1 cellular context compared by ENCODE assay signal in the genomic region with DNA sequence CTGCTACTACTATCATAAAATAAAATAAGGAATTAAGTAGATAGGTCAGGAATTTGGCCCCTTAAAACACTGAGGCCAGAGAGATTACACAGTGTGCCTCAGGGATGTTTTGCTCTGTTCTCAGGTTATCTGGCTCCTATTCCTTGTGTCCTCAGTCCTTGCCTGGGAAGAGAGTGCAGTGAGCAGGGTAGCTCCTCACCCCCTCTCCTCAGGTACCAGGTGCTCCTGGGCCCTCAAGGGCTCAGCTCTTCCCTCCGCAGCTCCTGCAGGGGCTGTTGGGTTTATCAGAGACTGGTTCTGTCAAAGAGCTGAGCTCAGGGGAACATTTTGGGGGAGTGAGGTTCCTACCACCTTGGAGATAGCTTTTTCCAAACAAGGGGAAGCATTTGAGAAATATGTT.
TF ChIP-seq lines count a peak whose summit lies in the region.

No MANE protein-coding gene starts in this region.

TF ChIP-seq in HepG2, 621 proteins besides CTCF, POLR2A, EP300 and RAD21 (continues in another document):
- TF ChIP-seq, protein P1, sequence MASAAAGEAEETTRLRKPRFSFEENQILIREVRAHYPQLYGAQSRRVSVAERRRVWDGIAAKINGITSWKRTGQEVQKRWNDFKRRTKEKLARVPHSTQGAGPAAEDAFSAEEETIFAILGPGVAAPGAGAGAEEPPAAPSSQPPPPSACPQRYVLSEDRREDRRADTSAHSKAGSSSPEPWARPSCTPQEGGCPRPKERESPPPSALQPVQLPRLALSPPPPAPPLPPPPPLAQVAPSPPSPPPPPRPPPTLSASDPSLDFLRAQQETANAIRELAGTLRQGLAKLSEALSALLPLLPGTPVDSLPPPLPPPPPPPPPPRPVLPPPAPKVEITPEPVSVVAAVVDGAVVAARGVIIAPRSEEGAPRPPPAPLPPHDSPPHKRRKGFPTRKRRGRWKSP (CRISPR knock-in tag; IDR thresholded peaks at IDR 0.05): 0 out of 2 replicates have a peak, but pooled peaks have one; percentile 18
- TF ChIP-seq JDP2 (CRISPR knock-in tag; IDR thresholded peaks at IDR 0.05; ENCODE audit: borderline replicate concordance): no peak
- no peak for TF ChIP-seq SOX6 (IDR thresholded peaks at IDR 0.05)
- no peak for TF ChIP-seq SOX6 (CRISPR knock-in tag; IDR thresholded peaks at IDR 0.05)
- TF ChIP-seq, protein P2, sequence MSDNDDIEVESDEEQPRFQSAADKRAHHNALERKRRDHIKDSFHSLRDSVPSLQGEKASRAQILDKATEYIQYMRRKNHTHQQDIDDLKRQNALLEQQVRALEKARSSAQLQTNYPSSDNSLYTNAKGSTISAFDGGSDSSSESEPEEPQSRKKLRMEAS (IDR thresholded peaks at IDR 0.05): peak; percentile 0; the same call in 1 of the 2 replicates
- TF ChIP-seq, protein P3, sequence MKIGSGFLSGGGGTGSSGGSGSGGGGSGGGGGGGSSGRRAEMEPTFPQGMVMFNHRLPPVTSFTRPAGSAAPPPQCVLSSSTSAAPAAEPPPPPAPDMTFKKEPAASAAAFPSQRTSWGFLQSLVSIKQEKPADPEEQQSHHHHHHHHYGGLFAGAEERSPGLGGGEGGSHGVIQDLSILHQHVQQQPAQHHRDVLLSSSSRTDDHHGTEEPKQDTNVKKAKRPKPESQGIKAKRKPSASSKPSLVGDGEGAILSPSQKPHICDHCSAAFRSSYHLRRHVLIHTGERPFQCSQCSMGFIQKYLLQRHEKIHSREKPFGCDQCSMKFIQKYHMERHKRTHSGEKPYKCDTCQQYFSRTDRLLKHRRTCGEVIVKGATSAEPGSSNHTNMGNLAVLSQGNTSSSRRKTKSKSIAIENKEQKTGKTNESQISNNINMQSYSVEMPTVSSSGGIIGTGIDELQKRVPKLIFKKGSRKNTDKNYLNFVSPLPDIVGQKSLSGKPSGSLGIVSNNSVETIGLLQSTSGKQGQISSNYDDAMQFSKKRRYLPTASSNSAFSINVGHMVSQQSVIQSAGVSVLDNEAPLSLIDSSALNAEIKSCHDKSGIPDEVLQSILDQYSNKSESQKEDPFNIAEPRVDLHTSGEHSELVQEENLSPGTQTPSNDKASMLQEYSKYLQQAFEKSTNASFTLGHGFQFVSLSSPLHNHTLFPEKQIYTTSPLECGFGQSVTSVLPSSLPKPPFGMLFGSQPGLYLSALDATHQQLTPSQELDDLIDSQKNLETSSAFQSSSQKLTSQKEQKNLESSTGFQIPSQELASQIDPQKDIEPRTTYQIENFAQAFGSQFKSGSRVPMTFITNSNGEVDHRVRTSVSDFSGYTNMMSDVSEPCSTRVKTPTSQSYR (CRISPR knock-in tag; IDR thresholded peaks at IDR 0.05; ENCODE audit: borderline replicate concordance): no peak
- TF ChIP-seq, protein P4, sequence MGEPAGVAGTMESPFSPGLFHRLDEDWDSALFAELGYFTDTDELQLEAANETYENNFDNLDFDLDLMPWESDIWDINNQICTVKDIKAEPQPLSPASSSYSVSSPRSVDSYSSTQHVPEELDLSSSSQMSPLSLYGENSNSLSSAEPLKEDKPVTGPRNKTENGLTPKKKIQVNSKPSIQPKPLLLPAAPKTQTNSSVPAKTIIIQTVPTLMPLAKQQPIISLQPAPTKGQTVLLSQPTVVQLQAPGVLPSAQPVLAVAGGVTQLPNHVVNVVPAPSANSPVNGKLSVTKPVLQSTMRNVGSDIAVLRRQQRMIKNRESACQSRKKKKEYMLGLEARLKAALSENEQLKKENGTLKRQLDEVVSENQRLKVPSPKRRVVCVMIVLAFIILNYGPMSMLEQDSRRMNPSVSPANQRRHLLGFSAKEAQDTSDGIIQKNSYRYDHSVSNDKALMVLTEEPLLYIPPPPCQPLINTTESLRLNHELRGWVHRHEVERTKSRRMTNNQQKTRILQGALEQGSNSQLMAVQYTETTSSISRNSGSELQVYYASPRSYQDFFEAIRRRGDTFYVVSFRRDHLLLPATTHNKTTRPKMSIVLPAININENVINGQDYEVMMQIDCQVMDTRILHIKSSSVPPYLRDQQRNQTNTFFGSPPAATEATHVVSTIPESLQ (CRISPR knock-in tag; conservative IDR thresholded peaks at IDR 0.05): no peak
- no peak for TF ChIP-seq MYC (CRISPR knock-in tag; IDR thresholded peaks at IDR 0.05; ENCODE audit: borderline replicate concordance)
- no peak for TF ChIP-seq ZNF562 (CRISPR knock-in tag; IDR thresholded peaks at IDR 0.05; ENCODE audit: borderline replicate concordance)
- TF ChIP-seq, protein P5, sequence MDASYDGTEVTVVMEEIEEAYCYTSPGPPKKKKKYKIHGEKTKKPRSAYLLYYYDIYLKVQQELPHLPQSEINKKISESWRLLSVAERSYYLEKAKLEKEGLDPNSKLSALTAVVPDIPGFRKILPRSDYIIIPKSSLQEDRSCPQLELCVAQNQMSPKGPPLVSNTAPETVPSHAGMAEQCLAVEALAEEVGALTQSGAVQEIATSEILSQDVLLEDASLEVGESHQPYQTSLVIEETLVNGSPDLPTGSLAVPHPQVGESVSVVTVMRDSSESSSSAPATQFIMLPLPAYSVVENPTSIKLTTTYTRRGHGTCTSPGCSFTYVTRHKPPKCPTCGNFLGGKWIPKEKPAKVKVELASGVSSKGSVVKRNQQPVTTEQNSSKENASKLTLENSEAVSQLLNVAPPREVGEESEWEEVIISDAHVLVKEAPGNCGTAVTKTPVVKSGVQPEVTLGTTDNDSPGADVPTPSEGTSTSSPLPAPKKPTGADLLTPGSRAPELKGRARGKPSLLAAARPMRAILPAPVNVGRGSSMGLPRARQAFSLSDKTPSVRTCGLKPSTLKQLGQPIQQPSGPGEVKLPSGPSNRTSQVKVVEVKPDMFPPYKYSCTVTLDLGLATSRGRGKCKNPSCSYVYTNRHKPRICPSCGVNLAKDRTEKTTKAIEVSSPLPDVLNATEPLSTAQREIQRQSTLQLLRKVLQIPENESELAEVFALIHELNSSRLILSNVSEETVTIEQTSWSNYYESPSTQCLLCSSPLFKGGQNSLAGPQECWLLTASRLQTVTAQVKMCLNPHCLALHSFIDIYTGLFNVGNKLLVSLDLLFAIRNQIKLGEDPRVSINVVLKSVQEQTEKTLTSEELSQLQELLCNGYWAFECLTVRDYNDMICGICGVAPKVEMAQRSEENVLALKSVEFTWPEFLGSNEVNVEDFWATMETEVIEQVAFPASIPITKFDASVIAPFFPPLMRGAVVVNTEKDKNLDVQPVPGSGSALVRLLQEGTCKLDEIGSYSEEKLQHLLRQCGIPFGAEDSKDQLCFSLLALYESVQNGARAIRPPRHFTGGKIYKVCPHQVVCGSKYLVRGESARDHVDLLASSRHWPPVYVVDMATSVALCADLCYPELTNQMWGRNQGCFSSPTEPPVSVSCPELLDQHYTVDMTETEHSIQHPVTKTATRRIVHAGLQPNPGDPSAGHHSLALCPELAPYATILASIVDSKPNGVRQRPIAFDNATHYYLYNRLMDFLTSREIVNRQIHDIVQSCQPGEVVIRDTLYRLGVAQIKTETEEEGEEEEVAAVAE (CRISPR knock-in tag; IDR thresholded peaks at IDR 0.05; ENCODE audit: borderline replicate concordance): no peak
- no peak for TF ChIP-seq ZNF772 (CRISPR knock-in tag; IDR thresholded peaks at IDR 0.05)
- TF ChIP-seq ZNF441 (CRISPR knock-in tag; IDR thresholded peaks at IDR 0.05; ENCODE audit: borderline replicate concordance): no peak
- no peak for TF ChIP-seq SAP130 (CRISPR knock-in tag; IDR thresholded peaks at IDR 0.05; ENCODE audit: low read depth)
- TF ChIP-seq ZMAT3 (CRISPR knock-in tag; conservative IDR thresholded peaks at IDR 0.05): 0 out of 2 replicates have a peak, but pooled peaks have one; percentile 30
- TF ChIP-seq NR2F1 (CRISPR knock-in tag; IDR thresholded peaks at IDR 0.05): no peak
- no peak for TF ChIP-seq DNMT1 (CRISPR knock-in tag; IDR thresholded peaks at IDR 0.05)
- TF ChIP-seq, protein P6, sequence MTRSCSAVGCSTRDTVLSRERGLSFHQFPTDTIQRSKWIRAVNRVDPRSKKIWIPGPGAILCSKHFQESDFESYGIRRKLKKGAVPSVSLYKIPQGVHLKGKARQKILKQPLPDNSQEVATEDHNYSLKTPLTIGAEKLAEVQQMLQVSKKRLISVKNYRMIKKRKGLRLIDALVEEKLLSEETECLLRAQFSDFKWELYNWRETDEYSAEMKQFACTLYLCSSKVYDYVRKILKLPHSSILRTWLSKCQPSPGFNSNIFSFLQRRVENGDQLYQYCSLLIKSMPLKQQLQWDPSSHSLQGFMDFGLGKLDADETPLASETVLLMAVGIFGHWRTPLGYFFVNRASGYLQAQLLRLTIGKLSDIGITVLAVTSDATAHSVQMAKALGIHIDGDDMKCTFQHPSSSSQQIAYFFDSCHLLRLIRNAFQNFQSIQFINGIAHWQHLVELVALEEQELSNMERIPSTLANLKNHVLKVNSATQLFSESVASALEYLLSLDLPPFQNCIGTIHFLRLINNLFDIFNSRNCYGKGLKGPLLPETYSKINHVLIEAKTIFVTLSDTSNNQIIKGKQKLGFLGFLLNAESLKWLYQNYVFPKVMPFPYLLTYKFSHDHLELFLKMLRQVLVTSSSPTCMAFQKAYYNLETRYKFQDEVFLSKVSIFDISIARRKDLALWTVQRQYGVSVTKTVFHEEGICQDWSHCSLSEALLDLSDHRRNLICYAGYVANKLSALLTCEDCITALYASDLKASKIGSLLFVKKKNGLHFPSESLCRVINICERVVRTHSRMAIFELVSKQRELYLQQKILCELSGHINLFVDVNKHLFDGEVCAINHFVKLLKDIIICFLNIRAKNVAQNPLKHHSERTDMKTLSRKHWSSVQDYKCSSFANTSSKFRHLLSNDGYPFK (CRISPR knock-in tag; IDR thresholded peaks at IDR 0.05; ENCODE audit: borderline replicate concordance): 0 out of 2 replicates have a peak, but pooled peaks have one; percentile 21
- no peak for TF ChIP-seq SALL2 (CRISPR knock-in tag; IDR thresholded peaks at IDR 0.05)
- TF ChIP-seq ZNF251 (CRISPR knock-in tag; IDR thresholded peaks at IDR 0.05): no peak
- TF ChIP-seq ZBTB1 (CRISPR knock-in tag; IDR thresholded peaks at IDR 0.05; ENCODE audit: borderline replicate concordance): no peak
- TF ChIP-seq, protein P7, sequence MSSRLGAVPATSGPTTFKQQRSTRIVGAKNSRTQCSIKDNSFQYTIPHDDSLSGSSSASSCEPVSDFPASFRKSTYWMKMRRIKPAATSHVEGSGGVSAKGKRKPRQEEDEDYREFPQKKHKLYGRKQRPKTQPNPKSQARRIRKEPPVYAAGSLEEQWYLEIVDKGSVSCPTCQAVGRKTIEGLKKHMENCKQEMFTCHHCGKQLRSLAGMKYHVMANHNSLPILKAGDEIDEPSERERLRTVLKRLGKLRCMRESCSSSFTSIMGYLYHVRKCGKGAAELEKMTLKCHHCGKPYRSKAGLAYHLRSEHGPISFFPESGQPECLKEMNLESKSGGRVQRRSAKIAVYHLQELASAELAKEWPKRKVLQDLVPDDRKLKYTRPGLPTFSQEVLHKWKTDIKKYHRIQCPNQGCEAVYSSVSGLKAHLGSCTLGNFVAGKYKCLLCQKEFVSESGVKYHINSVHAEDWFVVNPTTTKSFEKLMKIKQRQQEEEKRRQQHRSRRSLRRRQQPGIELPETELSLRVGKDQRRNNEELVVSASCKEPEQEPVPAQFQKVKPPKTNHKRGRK (CRISPR knock-in tag; IDR thresholded peaks at IDR 0.05): no peak
- TF ChIP-seq ARHGAP35 (CRISPR knock-in tag; IDR thresholded peaks at IDR 0.05; ENCODE audit: borderline replicate concordance): no peak
- TF ChIP-seq ZBTB8A (CRISPR knock-in tag; IDR thresholded peaks at IDR 0.05; ENCODE audit: borderline replicate concordance, low read depth): no peak
- TF ChIP-seq, protein P8, sequence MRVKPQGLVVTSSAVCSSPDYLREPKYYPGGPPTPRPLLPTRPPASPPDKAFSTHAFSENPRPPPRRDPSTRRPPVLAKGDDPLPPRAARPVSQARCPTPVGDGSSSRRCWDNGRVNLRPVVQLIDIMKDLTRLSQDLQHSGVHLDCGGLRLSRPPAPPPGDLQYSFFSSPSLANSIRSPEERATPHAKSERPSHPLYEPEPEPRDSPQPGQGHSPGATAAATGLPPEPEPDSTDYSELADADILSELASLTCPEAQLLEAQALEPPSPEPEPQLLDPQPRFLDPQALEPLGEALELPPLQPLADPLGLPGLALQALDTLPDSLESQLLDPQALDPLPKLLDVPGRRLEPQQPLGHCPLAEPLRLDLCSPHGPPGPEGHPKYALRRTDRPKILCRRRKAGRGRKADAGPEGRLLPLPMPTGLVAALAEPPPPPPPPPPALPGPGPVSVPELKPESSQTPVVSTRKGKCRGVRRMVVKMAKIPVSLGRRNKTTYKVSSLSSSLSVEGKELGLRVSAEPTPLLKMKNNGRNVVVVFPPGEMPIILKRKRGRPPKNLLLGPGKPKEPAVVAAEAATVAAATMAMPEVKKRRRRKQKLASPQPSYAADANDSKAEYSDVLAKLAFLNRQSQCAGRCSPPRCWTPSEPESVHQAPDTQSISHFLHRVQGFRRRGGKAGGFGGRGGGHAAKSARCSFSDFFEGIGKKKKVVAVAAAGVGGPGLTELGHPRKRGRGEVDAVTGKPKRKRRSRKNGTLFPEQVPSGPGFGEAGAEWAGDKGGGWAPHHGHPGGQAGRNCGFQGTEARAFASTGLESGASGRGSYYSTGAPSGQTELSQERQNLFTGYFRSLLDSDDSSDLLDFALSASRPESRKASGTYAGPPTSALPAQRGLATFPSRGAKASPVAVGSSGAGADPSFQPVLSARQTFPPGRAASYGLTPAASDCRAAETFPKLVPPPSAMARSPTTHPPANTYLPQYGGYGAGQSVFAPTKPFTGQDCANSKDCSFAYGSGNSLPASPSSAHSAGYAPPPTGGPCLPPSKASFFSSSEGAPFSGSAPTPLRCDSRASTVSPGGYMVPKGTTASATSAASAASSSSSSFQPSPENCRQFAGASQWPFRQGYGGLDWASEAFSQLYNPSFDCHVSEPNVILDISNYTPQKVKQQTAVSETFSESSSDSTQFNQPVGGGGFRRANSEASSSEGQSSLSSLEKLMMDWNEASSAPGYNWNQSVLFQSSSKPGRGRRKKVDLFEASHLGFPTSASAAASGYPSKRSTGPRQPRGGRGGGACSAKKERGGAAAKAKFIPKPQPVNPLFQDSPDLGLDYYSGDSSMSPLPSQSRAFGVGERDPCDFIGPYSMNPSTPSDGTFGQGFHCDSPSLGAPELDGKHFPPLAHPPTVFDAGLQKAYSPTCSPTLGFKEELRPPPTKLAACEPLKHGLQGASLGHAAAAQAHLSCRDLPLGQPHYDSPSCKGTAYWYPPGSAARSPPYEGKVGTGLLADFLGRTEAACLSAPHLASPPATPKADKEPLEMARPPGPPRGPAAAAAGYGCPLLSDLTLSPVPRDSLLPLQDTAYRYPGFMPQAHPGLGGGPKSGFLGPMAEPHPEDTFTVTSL (CRISPR knock-in tag; IDR thresholded peaks at IDR 0.05; ENCODE audit: borderline replicate concordance): peak; percentile 24; the same call in 1 of the 2 replicates
- TF ChIP-seq ZMYM2 (CRISPR knock-in tag; IDR thresholded peaks at IDR 0.05): no peak
- no peak for TF ChIP-seq MEF2D (CRISPR knock-in tag; IDR thresholded peaks at IDR 0.05)
- TF ChIP-seq ZNF501 (CRISPR knock-in tag; IDR thresholded peaks at IDR 0.05): peak; percentile 8; the same call in 1 of the 2 replicates
- no peak for TF ChIP-seq ZNF253 (CRISPR knock-in tag; IDR thresholded peaks at IDR 0.05; ENCODE audit: borderline replicate concordance)
- TF ChIP-seq KDM4B (CRISPR knock-in tag; IDR thresholded peaks at IDR 0.05): no peak
- TF ChIP-seq NR2C2 (CRISPR knock-in tag; IDR thresholded peaks at IDR 0.05; ENCODE audit: borderline replicate concordance): 0 out of 2 replicates have a peak, but pooled peaks have one; percentile 5
- TF ChIP-seq, protein P9, sequence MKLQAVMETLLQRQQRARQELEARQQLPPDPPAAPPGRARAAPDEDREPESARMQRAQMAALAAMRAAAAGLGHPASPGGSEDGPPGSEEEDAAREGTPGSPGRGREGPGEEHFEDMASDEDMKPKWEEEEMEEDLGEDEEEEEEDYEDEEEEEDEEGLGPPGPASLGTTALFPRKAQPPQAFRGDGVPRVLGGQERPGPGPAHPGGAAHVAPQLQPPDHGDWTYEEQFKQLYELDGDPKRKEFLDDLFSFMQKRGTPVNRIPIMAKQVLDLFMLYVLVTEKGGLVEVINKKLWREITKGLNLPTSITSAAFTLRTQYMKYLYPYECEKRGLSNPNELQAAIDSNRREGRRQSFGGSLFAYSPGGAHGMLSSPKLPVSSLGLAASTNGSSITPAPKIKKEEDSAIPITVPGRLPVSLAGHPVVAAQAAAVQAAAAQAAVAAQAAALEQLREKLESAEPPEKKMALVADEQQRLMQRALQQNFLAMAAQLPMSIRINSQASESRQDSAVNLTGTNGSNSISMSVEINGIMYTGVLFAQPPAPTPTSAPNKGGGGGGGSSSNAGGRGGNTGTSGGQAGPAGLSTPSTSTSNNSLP (IDR thresholded peaks at IDR 0.05; ENCODE audit: low read depth, low read length): no peak
- no peak for TF ChIP-seq BORCS8-MEF2B (CRISPR knock-in tag; IDR thresholded peaks at IDR 0.05)
